31 cellular contexts compared by ENCODE assay signal in genomic region chr10:74289172-74289571, GRCh38.
DNase-seq lines count a peak whose midpoint lies in the region; ATAC-seq and TF ChIP-seq lines count a peak whose summit lies in the region.
"Had no signal": no experiment of that assay in that cellular context is flagged by ENCODE, and none has a peak within 500 bp of the region (broad histone marks: within the 10 kb centered on the region; RNA-seq: fewer than 3 reads in every experiment).

No MANE protein-coding gene starts in this region.

- H3K27me3 Mint-ChIP-seq in naive thymus-derived CD4-positive, alpha-beta T cell, result no peaks in the 10 kb centered on the region
- H3K27me3 Mint-ChIP-seq: effector memory CD8-positive, alpha-beta T cell had no signal

- no peak overlapping the region for H3K4me3 ChIP-seq in heart right ventricle
- H3K4me3 ChIP-seq in coronary artery, result no peak overlapping the region
- H3K4me3 ChIP-seq in naive thymus-derived CD4-positive, alpha-beta T cell (ENCODE audit: low read length), result no peak overlapping the region
- H3K4me3 ChIP-seq in uterus, result no peak overlapping the region
- H3K4me3 ChIP-seq: breast epithelium, colonic mucosa, K562, right lobe of liver, SJCRH30 had no signal

- no peaks in the 10 kb centered on the region for H3K36me3 ChIP-seq in heart right ventricle
- no peaks in the 10 kb centered on the region for H3K36me3 ChIP-seq in naive thymus-derived CD4-positive, alpha-beta T cell (ENCODE audit: control insufficient read depth in 2 of 3, insufficient read depth in 3 of 3, low read length in 3 of 3)
- no peaks in the 10 kb centered on the region for H3K36me3 ChIP-seq in uterus
- H3K36me3 ChIP-seq: breast epithelium, colonic mucosa, right lobe of liver had no signal

- DNase-seq in heart right ventricle (no peak), left cardiac atrium (no peak), coronary artery (ENCODE audit: low spot score) (no peak), uterus (no peak)
- no peak for DNase-seq in naive thymus-derived CD4-positive, alpha-beta T cell
- DNase-seq in activated CD4-positive, CD25-positive, alpha-beta regulatory T cell treated with anti-CD3 and anti-CD28 coated beads, Interleukin-2, amount 50 U/mL, for 72 hours, result no peak
- DNase-seq: activated CD4-positive, alpha-beta T cell treated with anti-CD3 and anti-CD28 coated beads, Interleukin-2, amount 50 U/mL, for 4 hours; activated naive CD4-positive, alpha-beta T cell treated with Interleukin-2 at 50 U/mL for 16 hours; colonic mucosa; DMS53; effector memory CD8-positive, alpha-beta T cell; erythroblast; foreskin melanocyte; NCI-H1105 treated with DMSO at 0.1 percent for 48 hours; NCI-H1930; NCI-H524; nephron progenitor cell; NK-92 treated with Interleukin-12 subunit alpha and Interleukin-12 subunit beta, amount 100 ng/mL, for 24 hours; right lobe of liver; SJCRH30; stimulated activated CD4-positive, alpha-beta T cell treated with anti-CD3 and anti-CD28 coated beads, Interleukin-12 subunit alpha, Interleukin-12 subunit beta, amount 100 ng/mL, for 4 hours; stimulated activated CD4-positive, alpha-beta T cell treated with anti-CD3 and anti-CD28 coated beads, Interleukin-4, amount 100 ng/mL, for 24 hours; T1000 had no signal

- H3K4me3 Mint-ChIP-seq in naive thymus-derived CD4-positive, alpha-beta T cell, result peak overlapping the region in 3 of 10 donors; percentile 46 to 80 (median 73)
- H3K4me3 Mint-ChIP-seq: effector memory CD8-positive, alpha-beta T cell; nephron progenitor cell; stimulated activated effector memory CD8-positive, alpha-beta T cell treated with anti-CD3 and anti-CD28 coated beads, Interleukin-12 subunit alpha, Interleukin-12 subunit beta, amount 100 ng/mL, for 72 hours; WTC11 had no signal

- WGBS in heart right ventricle, 2 donors, result 87 to 89% methylated on average over 3 of the region's 3 CpGs

- intact Hi-C loops in heart right ventricle (cut with DNase I), result loop anchor here in 1 of 10 donors (10.0 kb wide), 1 partner anchor 536 kb away; the partner anchor contains the start of gene KAT6B
- intact Hi-C loops in left cardiac atrium (cut with DNase I), result no loop called here
- intact Hi-C loops in naive thymus-derived CD4-positive, alpha-beta T cell (cut with micrococcal nuclease), result no loop called here
- intact Hi-C loops in uterus (cut with DNase I; ENCODE audit: low total_unique reads), result no loop called here

- CTCF ChIA-PET in naive thymus-derived CD4-positive, alpha-beta T cell (lab: Charles Lee), result no interaction called here

- H3K9me3 ChIP-seq in heart right ventricle, result peaks cover 0 to 14% (median 0%) of the 10 kb centered on the region in 11 donors
- H3K9me3 ChIP-seq in naive thymus-derived CD4-positive, alpha-beta T cell (ENCODE audit: control insufficient read depth in 2 of 3, low read length in 3 of 3), result peaks cover 0 to 4% (median 0%) of the 10 kb centered on the region in 3 experiments
- H3K9me3 ChIP-seq in uterus, result no peaks in the 10 kb centered on the region
- H3K9me3 ChIP-seq: breast epithelium, colonic mucosa, right lobe of liver had no signal

- peak overlapping the region in 6 of 9 donors; percentile 40 to 90 (median 68) for H3K27ac Mint-ChIP-seq in naive thymus-derived CD4-positive, alpha-beta T cell
- H3K27ac Mint-ChIP-seq: effector memory CD8-positive, alpha-beta T cell; stimulated activated effector memory CD8-positive, alpha-beta T cell treated with anti-CD3 and anti-CD28 coated beads, Interleukin-12 subunit alpha, Interleukin-12 subunit beta, amount 100 ng/mL, for 72 hours; WTC11 had no signal

- peak overlapping the region in 6 of 10 donors; percentile 2 to 77 (median 66) for H3K27ac ChIP-seq in heart right ventricle
- peak overlapping the region; percentile 19 to 63 for H3K27ac ChIP-seq in coronary artery
- no peak overlapping the region for H3K27ac ChIP-seq in naive thymus-derived CD4-positive, alpha-beta T cell (ENCODE audit: low read depth, low read length)
- peak overlapping the region; percentile 74 to 86 for H3K27ac ChIP-seq in uterus
- H3K27ac ChIP-seq: breast epithelium, colonic mucosa, parathyroid adenoma, right lobe of liver, SJCRH30 had no signal

- no peak for TF ChIP-seq CTCF in heart right ventricle (IDR thresholded peaks at IDR 0.05)
- TF ChIP-seq CTCF in coronary artery (IDR thresholded peaks at IDR 0.05), result no peak
- no peak for TF ChIP-seq CTCF in uterus (IDR thresholded peaks at IDR 0.05)

- ATAC-seq in heart right ventricle, result no peak
- ATAC-seq in left cardiac atrium, result no peak
- ATAC-seq in naive thymus-derived CD4-positive, alpha-beta T cell, result no peak
- no peak for ATAC-seq in HG03159 (IDR thresholded peaks at IDR 0.05; ENCODE audit: unreplicated experiment)
- no peak for ATAC-seq in GM19324 (IDR thresholded peaks at IDR 0.05; ENCODE audit: low FRiP score, unreplicated experiment)
- ATAC-seq: effector memory CD8-positive, alpha-beta T cell; K562; Panc1; right lobe of liver; stimulated activated effector memory CD8-positive, alpha-beta T cell treated with anti-CD3 and anti-CD28 coated beads, Interleukin-12 subunit alpha, Interleukin-12 subunit beta, amount 100 ng/mL, for 72 hours; WTC11 had no signal

- peaks cover 0 to 50% (median 15%) of the 10 kb centered on the region in 7 donors for H3K4me1 Mint-ChIP-seq in naive thymus-derived CD4-positive, alpha-beta T cell
- H3K4me1 Mint-ChIP-seq: stimulated activated effector memory CD8-positive, alpha-beta T cell treated with anti-CD3 and anti-CD28 coated beads, Interleukin-12 subunit alpha, Interleukin-12 subunit beta, amount 100 ng/mL, for 72 hours had no signal

- POLR2A ChIA-PET in naive thymus-derived CD4-positive, alpha-beta T cell (lab: Charles Lee), result interaction anchor here (0.6 to 0.7 kb wide), 2 partner anchors 117 to 373 kb away, joined by 4 read pairs; no protein-coding TSS in a partner anchor

- H3K4me1 ChIP-seq in heart right ventricle, result peaks cover 0 to 32% (median 10%) of the 10 kb centered on the region in 9 donors
- no peaks in the 10 kb centered on the region for H3K4me1 ChIP-seq in naive thymus-derived CD4-positive, alpha-beta T cell (ENCODE audit: control insufficient read depth in 2 of 2, insufficient read depth in 2 of 2, low read length in 2 of 2)
- H3K4me1 ChIP-seq in uterus, result peaks cover 0 to 2% of the 10 kb centered on the region in 2 donors
- H3K4me1 ChIP-seq: breast epithelium, colonic mucosa, parathyroid adenoma, right lobe of liver had no signal

- TF ChIP-seq POLR2A in uterus (IDR thresholded peaks at IDR 0.05), result no peak

- H3K36me3 Mint-ChIP-seq in naive thymus-derived CD4-positive, alpha-beta T cell, result peaks cover 0 to 16% (median 11%) of the 10 kb centered on the region in 5 donors
- H3K36me3 Mint-ChIP-seq: stimulated activated effector memory CD8-positive, alpha-beta T cell treated with anti-CD3 and anti-CD28 coated beads, Interleukin-12 subunit alpha, Interleukin-12 subunit beta, amount 100 ng/mL, for 72 hours; WTC11 had no signal

- H3K27me3 ChIP-seq in heart right ventricle (no peaks in the 10 kb centered on the region), uterus (no peaks in the 10 kb centered on the region)
- H3K27me3 ChIP-seq in naive thymus-derived CD4-positive, alpha-beta T cell (ENCODE audit: control insufficient read depth in 2 of 2, insufficient read depth in 2 of 2, low read length in 2 of 2), result no peaks in the 10 kb centered on the region
- H3K27me3 ChIP-seq: breast epithelium, colonic mucosa, right lobe of liver, SJCRH30 had no signal

- peaks cover 0 to 12% (median 5%) of the 10 kb centered on the region in 11 donors for H3K9me3 Mint-ChIP-seq in naive thymus-derived CD4-positive, alpha-beta T cell
- H3K9me3 Mint-ChIP-seq: stimulated activated effector memory CD8-positive, alpha-beta T cell treated with anti-CD3 and anti-CD28 coated beads, Interleukin-12 subunit alpha, Interleukin-12 subunit beta, amount 100 ng/mL, for 72 hours; WTC11 had no signal
